In the genomic region with DNA sequence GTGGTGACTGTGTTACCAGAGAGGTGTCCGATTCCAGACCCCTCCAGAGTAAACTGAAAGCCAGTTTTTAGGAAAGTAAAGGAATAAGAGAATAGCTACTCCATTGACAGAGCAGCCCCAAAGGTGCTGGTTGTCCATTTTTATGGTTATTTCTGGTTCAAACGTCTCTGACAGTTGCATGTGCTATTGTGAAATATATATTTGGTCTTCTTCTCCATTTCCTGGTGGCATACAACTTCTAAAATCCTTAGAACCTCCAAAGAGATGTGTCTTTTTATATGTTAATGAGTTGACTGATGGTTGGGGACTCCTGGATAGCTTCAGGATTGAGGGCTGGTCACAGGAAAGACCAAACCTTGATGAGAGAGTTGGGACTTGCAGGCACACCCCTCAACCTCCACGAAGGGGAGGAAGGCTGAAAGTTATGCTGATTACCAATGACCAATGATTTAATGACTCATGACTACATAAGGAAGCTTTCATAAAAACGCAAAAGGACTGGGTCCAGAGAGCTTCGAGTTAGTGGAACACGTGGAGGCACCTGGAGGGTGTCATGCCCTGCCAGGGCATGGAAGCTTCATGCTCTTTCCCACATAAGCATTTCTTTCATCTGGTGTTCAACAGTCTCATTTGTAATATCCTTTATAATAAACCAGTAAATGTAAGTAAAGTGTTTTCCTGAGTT, we compare ENCODE assay signal across 19 cellular contexts.
DNase-seq lines count a peak whose midpoint lies in the region; ATAC-seq, FAIRE-seq and TF ChIP-seq lines count a peak whose summit lies in the region.
"Had no signal": no experiment of that assay in that cellular context is flagged by ENCODE, and none has a peak within 500 bp of the region (broad histone marks: within the 10 kb centered on the region; RNA-seq: fewer than 3 reads in every experiment).

No MANE protein-coding gene starts in this region.

- no peak for DNase-seq in activated naive CD8-positive, alpha-beta T cell treated with anti-CD3 and anti-CD28 coated beads, Interleukin-2, amount 10 ng/mL, durations not matched to agents 7 days and 5 days
- no peak for DNase-seq in activated naive CD8-positive, alpha-beta T cell treated with anti-CD3 and anti-CD28 coated beads, Interleukin-2, amount 50 U/mL, for 24 hours
- DNase-seq in adipocyte (ENCODE audit: low read depth) (no peak), keratinocyte (ENCODE audit: low read depth, low spot score) (no peak), stomach (no peak), body of pancreas (no peak), WERI-Rb-1 (no peak), chondrocyte (ENCODE audit: low spot score) (no peak)
- DNase-seq: AML-193; DND-41; hippocampal formation; left ventricle myocardium superior; NCI-H446; PC-3; stimulated activated CD4-positive, alpha-beta T cell treated with anti-CD3 and anti-CD28 coated beads, Interleukin-12 subunit alpha, Interleukin-12 subunit beta, amount 100 ng/mL, for 4 hours had no signal

- H3K27ac ChIP-seq in keratinocyte (ENCODE audit: control insufficient read depth, insufficient read depth, low read length) (no peak overlapping the region), stomach (no peak overlapping the region), body of pancreas (no peak overlapping the region), WERI-Rb-1 (no peak overlapping the region)
- H3K27ac ChIP-seq: neutrophil, tibial nerve had no signal

- H4K20me1 ChIP-seq in keratinocyte (ENCODE audit: control insufficient read depth, extremely low read depth, insufficient read depth, low read length): no peaks in the 10 kb centered on the region

- TF ChIP-seq POLR2A in stomach (IDR thresholded peaks at IDR 0.05) (no peak), body of pancreas (IDR thresholded peaks at IDR 0.05) (no peak)

- H3K4me2 ChIP-seq in keratinocyte (ENCODE audit: control insufficient read depth, extremely low read depth, insufficient read depth, low read depth, low read length): peak overlapping the region; percentile 65

- no peaks in the 10 kb centered on the region for H3K4me1 ChIP-seq in adipocyte (ENCODE audit: control insufficient read depth, insufficient read depth, low read length)
- peaks cover 13% of the 10 kb centered on the region for H3K4me1 ChIP-seq in keratinocyte (ENCODE audit: control insufficient read depth, extremely low read depth, insufficient read depth, low read length)
- H3K4me1 ChIP-seq in stomach: peaks cover 0 to 11% (median 4%) of the 10 kb centered on the region in 4 donors
- peaks cover 7% of the 10 kb centered on the region for H3K4me1 ChIP-seq in body of pancreas
- H3K4me1 ChIP-seq: tibial nerve had no signal

- FAIRE-seq in keratinocyte (lab: Jason Lieb, UNC): no peak
- FAIRE-seq: GM12878 had no signal

- no peaks in the 10 kb centered on the region for H3K9me3 ChIP-seq in adipocyte (ENCODE audit: control insufficient read depth, low read length)
- no peaks in the 10 kb centered on the region for H3K9me3 ChIP-seq in keratinocyte (ENCODE audit: control insufficient read depth, low read depth, low read length)
- no peaks in the 10 kb centered on the region for H3K9me3 ChIP-seq in stomach
- no peaks in the 10 kb centered on the region for H3K9me3 ChIP-seq in body of pancreas
- H3K9me3 ChIP-seq in WERI-Rb-1 (ENCODE audit: severe bottlenecking): no peaks in the 10 kb centered on the region
- H3K9me3 ChIP-seq: neutrophil, tibial nerve had no signal

- H3K4me3 Mint-ChIP-seq in activated naive CD8-positive, alpha-beta T cell treated with anti-CD3 and anti-CD28 coated beads, Interleukin-2, amount 10 ng/mL, durations not matched to agents 7 days and 5 days: peak overlapping the region; percentile 65
- no peak overlapping the region for H3K4me3 Mint-ChIP-seq in activated naive CD8-positive, alpha-beta T cell treated with anti-CD3 and anti-CD28 coated beads, Interleukin-2, amount 50 U/mL, for 24 hours
- H3K4me3 Mint-ChIP-seq in chondrocyte (ENCODE audit: unreplicated experiment): no peak overlapping the region
- H3K4me3 Mint-ChIP-seq: activated T-helper 17 cell treated with anti-CD3 and anti-CD28 coated beads, Interleukin-2, amount 50 U/mL, for 72 hours had no signal

- H3K27me3 ChIP-seq in adipocyte (replicated peaks; ENCODE audit: control insufficient read depth, insufficient read depth, low read length): no peaks in the 10 kb centered on the region
- no peaks in the 10 kb centered on the region for H3K27me3 ChIP-seq in keratinocyte (ENCODE audit: control insufficient read depth, extremely low read depth, insufficient read depth, low read length)
- H3K27me3 ChIP-seq in stomach: peaks cover 0 to 29% (median 28%) of the 10 kb centered on the region in 3 donors
- peaks cover 0 to 3% of the 10 kb centered on the region in 2 donors for H3K27me3 ChIP-seq in body of pancreas
- H3K27me3 ChIP-seq in WERI-Rb-1 (ENCODE audit: insufficient read depth, low read depth, severe bottlenecking): no peaks in the 10 kb centered on the region

- dilution Hi-C loops in keratinocyte (cut with MboI; ENCODE audit: extremely low pct_ligation_motif_present, low sequenced_read_pairs): no loop called here

- H3K36me3 Mint-ChIP-seq in activated naive CD8-positive, alpha-beta T cell treated with anti-CD3 and anti-CD28 coated beads, Interleukin-2, amount 10 ng/mL, durations not matched to agents 7 days and 5 days: no peaks in the 10 kb centered on the region
- H3K36me3 Mint-ChIP-seq in activated naive CD8-positive, alpha-beta T cell treated with anti-CD3 and anti-CD28 coated beads, Interleukin-2, amount 50 U/mL, for 24 hours (ENCODE audit: low read depth): no peaks in the 10 kb centered on the region
- H3K36me3 Mint-ChIP-seq in chondrocyte (ENCODE audit: low read depth): no peaks in the 10 kb centered on the region

- H3K36me3 ChIP-seq in adipocyte (ENCODE audit: control insufficient read depth, insufficient read depth, low read length, severe bottlenecking): no peaks in the 10 kb centered on the region
- H3K36me3 ChIP-seq in keratinocyte (ENCODE audit: control insufficient read depth in 2 of 2, extremely low read depth in 1 of 2, insufficient read depth in 2 of 2, low read length in 2 of 2): no peaks in the 10 kb centered on the region
- no peaks in the 10 kb centered on the region for H3K36me3 ChIP-seq in stomach
- H3K36me3 ChIP-seq in body of pancreas (replicated peaks in 1 of 2; ENCODE audit: insufficient read depth in 1 of 2, low read depth in 2 of 2): no peaks in the 10 kb centered on the region
- H3K36me3 ChIP-seq in WERI-Rb-1: no peaks in the 10 kb centered on the region
- H3K36me3 ChIP-seq: neutrophil, tibial nerve had no signal

- H3K79me2 ChIP-seq in keratinocyte (ENCODE audit: control insufficient read depth, insufficient read depth, low read length): no peaks in the 10 kb centered on the region

- no peak for TF ChIP-seq EP300 in stomach (IDR thresholded peaks at IDR 0.05)

- H3K9me3 Mint-ChIP-seq in activated naive CD8-positive, alpha-beta T cell treated with anti-CD3 and anti-CD28 coated beads, Interleukin-2, amount 10 ng/mL, durations not matched to agents 7 days and 5 days: no peaks in the 10 kb centered on the region
- H3K9me3 Mint-ChIP-seq in activated naive CD8-positive, alpha-beta T cell treated with anti-CD3 and anti-CD28 coated beads, Interleukin-2, amount 50 U/mL, for 24 hours: no peaks in the 10 kb centered on the region
- H3K9me3 Mint-ChIP-seq in chondrocyte (ENCODE audit: low read depth): no peaks in the 10 kb centered on the region
- H3K9me3 Mint-ChIP-seq: activated T-helper 17 cell treated with anti-CD3 and anti-CD28 coated beads, Interleukin-2, amount 50 U/mL, for 72 hours had no signal

- intact Hi-C loops in stomach (cut with DNase I; ENCODE audit: low total_unique reads) (no loop called here), body of pancreas (cut with DNase I) (no loop called here)

- TF ChIP-seq CTCF in keratinocyte (optimal IDR thresholded peaks at IDR 0.05 in 1 of 3, IDR thresholded peaks at IDR 0.05 in 1 of 3, conservative IDR thresholded peaks at IDR 0.05 in 1 of 3; ENCODE audit: extremely low read depth in 1 of 3, insufficient read depth in 2 of 3, low read length in 3 of 3) (no peak), stomach (IDR thresholded peaks at IDR 0.05) (no peak), body of pancreas (IDR thresholded peaks at IDR 0.05) (no peak), WERI-Rb-1 (IDR thresholded peaks at IDR 0.05; ENCODE audit: low read depth, low read length) (no peak), chondrocyte (IDR thresholded peaks at IDR 0.05) (no peak)

- H3K9ac ChIP-seq in adipocyte (ENCODE audit: low read length) (peak overlapping the region; percentile 62), keratinocyte (ENCODE audit: control insufficient read depth, extremely low read depth, insufficient read depth, low read length) (no peak overlapping the region)

- ATAC-seq in activated naive CD8-positive, alpha-beta T cell treated with anti-CD3 and anti-CD28 coated beads, Interleukin-2, amount 10 ng/mL, durations not matched to agents 7 days and 5 days (ENCODE audit: low read depth): no peak
- no peak for ATAC-seq in activated naive CD8-positive, alpha-beta T cell treated with anti-CD3 and anti-CD28 coated beads, Interleukin-2, amount 50 U/mL, for 24 hours
- ATAC-seq in body of pancreas: no peak
- ATAC-seq: activated T-helper 17 cell treated with anti-CD3 and anti-CD28 coated beads, Interleukin-2, amount 50 U/mL, for 72 hours; GM12878; left ventricle myocardium superior; PC-3 had no signal

- no peak overlapping the region for H3K27ac Mint-ChIP-seq in activated naive CD8-positive, alpha-beta T cell treated with anti-CD3 and anti-CD28 coated beads, Interleukin-2, amount 10 ng/mL, durations not matched to agents 7 days and 5 days
- H3K27ac Mint-ChIP-seq in activated naive CD8-positive, alpha-beta T cell treated with anti-CD3 and anti-CD28 coated beads, Interleukin-2, amount 50 U/mL, for 24 hours: no peak overlapping the region
- H3K27ac Mint-ChIP-seq in chondrocyte (ENCODE audit: unreplicated experiment): no peak overlapping the region
- H3K27ac Mint-ChIP-seq: activated T-helper 17 cell treated with anti-CD3 and anti-CD28 coated beads, Interleukin-2, amount 50 U/mL, for 72 hours had no signal

- H3K4me3 ChIP-seq in adipocyte (ENCODE audit: low read length): peak overlapping the region; percentile 72
- H3K4me3 ChIP-seq in keratinocyte (ENCODE audit: control insufficient read depth in 2 of 3, extremely low read depth in 1 of 3, insufficient read depth in 2 of 3, low read depth in 1 of 3, low read length in 3 of 3): no peak overlapping the region
- H3K4me3 ChIP-seq in stomach: peak overlapping the region in 3 of 4 donors; percentile 29 to 45 (median 35)
- H3K4me3 ChIP-seq in body of pancreas: no peak overlapping the region
- H3K4me3 ChIP-seq in WERI-Rb-1 (ENCODE audit: low read depth, low read length): no peak overlapping the region
- H3K4me3 ChIP-seq: GM12878 had no signal

- peaks cover 4% of the 10 kb centered on the region for H3K4me1 Mint-ChIP-seq in activated naive CD8-positive, alpha-beta T cell treated with anti-CD3 and anti-CD28 coated beads, Interleukin-2, amount 10 ng/mL, durations not matched to agents 7 days and 5 days
- H3K4me1 Mint-ChIP-seq in activated naive CD8-positive, alpha-beta T cell treated with anti-CD3 and anti-CD28 coated beads, Interleukin-2, amount 50 U/mL, for 24 hours: no peaks in the 10 kb centered on the region
- peaks cover 3% of the 10 kb centered on the region for H3K4me1 Mint-ChIP-seq in chondrocyte (ENCODE audit: low read depth)
- H3K4me1 Mint-ChIP-seq: activated T-helper 17 cell treated with anti-CD3 and anti-CD28 coated beads, Interleukin-2, amount 50 U/mL, for 72 hours had no signal

- H2AFZ ChIP-seq in keratinocyte (ENCODE audit: control insufficient read depth, low read length): peak overlapping the region; percentile 41

- WGBS in stomach, 5 donors: 48 to 55% (median 52%) methylated on average over 6 of the region's 6 CpGs
- 46 to 48% methylated on average over 6 of the region's 6 CpGs for WGBS in body of pancreas, 2 donors

- H3K9me1 ChIP-seq in keratinocyte (ENCODE audit: control insufficient read depth, extremely low read depth, insufficient read depth, low read length): no peaks in the 10 kb centered on the region

- POLR2A ChIA-PET in activated naive CD8-positive, alpha-beta T cell treated with anti-CD3 and anti-CD28 coated beads, Interleukin-2, amount 10 ng/mL, durations not matched to agents 7 days and 5 days (lab: Charles Lee): interaction anchor here (0.7 to 0.8 kb wide), 2 partner anchors 177 to 218 kb away, joined by 3 to 4 read pairs; a partner anchor contains a TSS

- H3K27me3 Mint-ChIP-seq in activated naive CD8-positive, alpha-beta T cell treated with anti-CD3 and anti-CD28 coated beads, Interleukin-2, amount 10 ng/mL, durations not matched to agents 7 days and 5 days: peaks cover 42% of the 10 kb centered on the region
- H3K27me3 Mint-ChIP-seq in activated naive CD8-positive, alpha-beta T cell treated with anti-CD3 and anti-CD28 coated beads, Interleukin-2, amount 50 U/mL, for 24 hours: peaks cover 31% of the 10 kb centered on the region
- no peaks in the 10 kb centered on the region for H3K27me3 Mint-ChIP-seq in chondrocyte (ENCODE audit: low read depth)

Comparison
In these comparisons a context has a peak if more than half of its experiments do, and no peak if none do; other contexts are left out.
1. H3K4me3 ChIP-seq: peak in adipocyte (single experiment) and stomach (3 of 4); none in keratinocyte (0 of 3), body of pancreas (0 of 2) and WERI-Rb-1 (single experiment).